8 cellular contexts compared by ENCODE assay signal in the genomic region with DNA sequence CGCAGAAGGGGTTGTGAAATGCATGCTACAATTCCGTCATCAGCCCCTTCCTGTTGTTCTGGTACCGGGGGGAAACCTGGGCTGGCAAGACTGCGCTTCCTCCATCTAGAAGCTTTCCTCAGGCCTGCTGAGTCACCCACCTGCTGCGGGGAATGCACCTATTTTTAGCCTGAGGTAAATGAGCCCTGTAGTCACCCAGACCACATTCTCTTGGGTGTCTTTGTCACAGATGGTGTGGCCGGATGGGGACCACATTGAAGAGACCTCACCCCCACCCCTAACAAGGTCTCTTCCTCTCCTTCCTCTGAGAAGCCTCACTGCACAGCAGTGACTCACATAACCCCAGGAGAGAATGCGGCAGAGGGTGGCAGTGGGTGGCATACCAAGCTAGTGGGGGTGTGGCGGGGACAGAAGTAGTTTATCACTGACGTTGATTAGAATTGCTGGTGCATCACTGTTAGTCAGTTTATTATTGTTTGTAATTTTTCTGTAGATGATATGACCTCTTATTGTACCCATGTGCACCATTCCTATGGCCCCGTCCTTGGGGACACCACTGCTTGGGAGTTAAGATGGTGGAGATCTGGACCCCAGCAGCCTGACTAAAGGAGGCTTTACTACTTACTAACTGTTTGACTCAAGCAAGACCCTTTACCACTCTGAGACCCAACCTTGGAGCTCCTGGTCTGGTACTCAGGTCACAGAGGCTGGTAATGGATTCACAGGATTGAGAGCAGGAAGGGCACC.
DNase-seq lines count a peak whose midpoint lies in the region; ATAC-seq and TF ChIP-seq lines count a peak whose summit lies in the region.

No MANE protein-coding gene starts in this region.

- 71 to 75% methylated on average over 10 of the region's 10 CpGs for WGBS in GM23248 (ENCODE audit: low coverage in 1 of 2, low lambda C conversion rate in 2 of 2, missing lambda C conversion rate in 2 of 2), 2 experiments

- peaks cover 8% of the 10 kb centered on the region for H3K27me3 Mint-ChIP-seq in nephron progenitor cell (ENCODE audit: low read depth, poor library complexity)

- H3F3A ChIP-seq in GM23248 (ENCODE audit: insufficient read depth) (peaks cover 22% of the 10 kb centered on the region), Loucy (ENCODE audit: low read depth) (0 out of 2 replicates have a peak, but pooled peaks cover 3% of the 10 kb centered on the region)

- H3K9ac ChIP-seq in GM23248 = no peak overlapping the region
- H3K9ac ChIP-seq in Loucy (ENCODE audit: low read depth, low read length, poor library complexity, severe bottlenecking) = peak overlapping the region; percentile 39

- intact Hi-C loops in Right ventricle myocardium superior (cut with DNase I) = no loop called here

- peaks cover 57% of the 10 kb centered on the region for H3K4me1 Mint-ChIP-seq in nephron progenitor cell

- TF ChIP-seq CTCF in Loucy (conservative IDR thresholded peaks at IDR 0.05; ENCODE audit: low read length) = no peak
- no peak for TF ChIP-seq CTCF in nephron progenitor cell (IDR thresholded peaks at IDR 0.05)

- H3K4me1 ChIP-seq in GM23248 (ENCODE audit: insufficient read depth) = peaks cover 33% of the 10 kb centered on the region
- H3K4me1 ChIP-seq in Loucy (ENCODE audit: insufficient read depth, low read length, poor library complexity, severe bottlenecking) = peaks cover 73% of the 10 kb centered on the region

- H3K4me3 Mint-ChIP-seq in nephron progenitor cell = no peak overlapping the region

- ATAC-seq in Right ventricle myocardium superior (ENCODE audit: poor library complexity) = peak; percentile 16

- H3K4me3 ChIP-seq in GM08714 (ENCODE audit: low read length) (peak overlapping the region; percentile 10; the same call in 1 of the 2 replicates), GM23248 (no peak overlapping the region), Loucy (ENCODE audit: low read length, poor library complexity, severe bottlenecking) (peak overlapping the region; percentile 62)

- H3K9me3 ChIP-seq in GM23248 (ENCODE audit: low read depth) = no peaks in the 10 kb centered on the region
- H3K9me3 ChIP-seq in Loucy (ENCODE audit: insufficient read depth, low read depth, low read length) = no peaks in the 10 kb centered on the region

- H3K9me3 Mint-ChIP-seq in nephron progenitor cell = no peaks in the 10 kb centered on the region

- in situ Hi-C loops in GM23248 (cut with MboI) = no loop called here

- H3K4me2 ChIP-seq in GM23248 (ENCODE audit: unreplicated experiment) (no peak overlapping the region), Loucy (ENCODE audit: low read depth, low read length, poor library complexity, severe bottlenecking) (peak overlapping the region; percentile 82)

- H3K36me3 ChIP-seq in GM23248 (ENCODE audit: low read depth) (no peaks in the 10 kb centered on the region), Loucy (ENCODE audit: insufficient read depth, low read length) (no peaks in the 10 kb centered on the region)

- H4K20me1 ChIP-seq in GM23248 (ENCODE audit: insufficient read depth) (no peaks in the 10 kb centered on the region), Loucy (ENCODE audit: insufficient read depth, low read length, poor library complexity, severe bottlenecking) (no peaks in the 10 kb centered on the region)

- no peak overlapping the region for H2AFZ ChIP-seq in GM23248
- H2AFZ ChIP-seq in Loucy (ENCODE audit: low read length) = peak overlapping the region; percentile 1; the same call in 1 of the 2 replicates

- DNase-seq in GM23248 (peak; percentile 30), Right ventricle myocardium superior (no peak), nephron progenitor cell (no peak), middle frontal gyrus (ENCODE audit: extremely low spot score, low spot score) (no peak)
- DNase-seq in activated CD8-positive, alpha-beta memory T cell treated with anti-CD3 and anti-CD28 coated beads for 48 hours (ENCODE audit: low read depth in 2 of 3, low spot score in 2 of 3) = peak; percentile 37 to 79 (median 65)
- DNase-seq in stimulated activated CD8-positive, alpha-beta memory T cell treated with anti-CD3 and anti-CD28 coated beads, Interleukin-12 subunit alpha, Interleukin-12 subunit beta, amount 100 ng/mL, for 24 hours (ENCODE audit: extremely low read depth) = peak; percentile 80

- H3K79me2 ChIP-seq in GM23248 (ENCODE audit: insufficient read depth) = no peaks in the 10 kb centered on the region
- no peaks in the 10 kb centered on the region for H3K79me2 ChIP-seq in Loucy (ENCODE audit: insufficient read depth, low read length)

- H3K36me3 Mint-ChIP-seq in nephron progenitor cell (ENCODE audit: low read depth) = no peaks in the 10 kb centered on the region

- H3K27ac ChIP-seq in GM23248 = no peak overlapping the region

- no peak overlapping the region for H3K27ac Mint-ChIP-seq in nephron progenitor cell

- H3K27me3 ChIP-seq in GM23248 (replicated peaks; ENCODE audit: insufficient read depth) (no peaks in the 10 kb centered on the region), Loucy (ENCODE audit: insufficient read depth, low read length, poor library complexity, severe bottlenecking) (no peaks in the 10 kb centered on the region)

- H3K9me2 ChIP-seq in GM23248 (ENCODE audit: insufficient read depth) = no peaks in the 10 kb centered on the region
- no peaks in the 10 kb centered on the region for H3K9me2 ChIP-seq in Loucy (replicated peaks; ENCODE audit: low read depth, low read length)

Comparison
In these comparisons a context has a peak if more than half of its experiments do, and no peak if none do; other contexts are left out.
1. DNase-seq: peak in GM23248 (single experiment), activated CD8-positive, alpha-beta memory T cell treated with anti-CD3 and anti-CD28 coated beads for 48 hours (3 of 3) and stimulated activated CD8-positive, alpha-beta memory T cell treated with anti-CD3 and anti-CD28 coated beads, Interleukin-12 subunit alpha, Interleukin-12 subunit beta, amount 100 ng/mL, for 24 hours (single experiment); none in Right ventricle myocardium superior (single experiment), nephron progenitor cell (single experiment) and middle frontal gyrus (single experiment).